In the genomic region with DNA sequence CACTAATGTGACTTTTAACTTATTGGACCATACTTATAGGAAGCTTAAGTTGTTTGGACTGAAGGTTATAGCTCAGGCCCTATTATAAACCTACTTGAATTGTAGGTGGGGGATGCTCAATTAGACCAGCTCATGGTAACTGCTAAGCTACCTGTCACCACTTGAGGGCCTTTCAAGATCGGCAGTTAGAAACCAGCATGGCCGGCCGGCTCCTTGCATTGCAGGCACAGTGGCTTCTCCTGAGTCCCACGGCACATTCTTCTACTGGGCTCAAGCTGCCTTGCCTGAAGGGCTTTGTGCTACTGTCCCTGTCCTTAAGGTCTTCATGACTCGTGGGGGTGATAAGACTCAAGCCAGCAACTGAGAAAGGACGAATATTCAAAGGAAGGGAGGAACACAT, we compare ENCODE assay signal across 10 cellular contexts.
DNase-seq lines count a peak whose midpoint lies in the region; FAIRE-seq and TF ChIP-seq lines count a peak whose summit lies in the region.
"Had no signal": no experiment of that assay in that cellular context is flagged by ENCODE, and none has a peak within 500 bp of the region (broad histone marks: within the 10 kb centered on the region; RNA-seq: fewer than 3 reads in every experiment).

No MANE protein-coding gene starts in this region.

- H3K27ac ChIP-seq in AG04450 (ENCODE audit: low read depth, low read length) (no peak overlapping the region), HEK293 (ENCODE audit: extremely low read depth, low read depth, low read length) (no peak overlapping the region), kidney (ENCODE audit: low read depth in 2 of 2, low read length in 2 of 2) (no peak overlapping the region), tibial artery (no peak overlapping the region)
- no peak overlapping the region for H3K27ac ChIP-seq in effector memory CD4-positive, alpha-beta T cell (ENCODE audit: insufficient read depth, low read length, poor library complexity, severe bottlenecking)

- TF ChIP-seq CTCF in AG04450 (IDR thresholded peaks at IDR 0.05; ENCODE audit: low read depth, low read length) (peak; percentile 24; the same call in 1 of the 2 replicates), HEK293 (tag by site-specific recombination; IDR thresholded peaks at IDR 0.05) (no peak), astrocyte of the cerebellum (IDR thresholded peaks at IDR 0.05; ENCODE audit: low read depth, low read length, missing control alignments) (peak; percentile 59), kidney (IDR thresholded peaks at IDR 0.05; ENCODE audit: borderline replicate concordance, extremely low read depth, insufficient read depth) (peak; percentile 44), tibial artery (IDR thresholded peaks at IDR 0.05) (no peak)

- H3K27me3 ChIP-seq in AG04450 (ENCODE audit: control insufficient read depth, insufficient read depth, low read length) (no peaks in the 10 kb centered on the region), tibial artery (no peaks in the 10 kb centered on the region)
- no peaks in the 10 kb centered on the region for H3K27me3 ChIP-seq in effector memory CD4-positive, alpha-beta T cell (replicated peaks; ENCODE audit: control insufficient read depth, insufficient read depth, low read length, poor library complexity, severe bottlenecking)

- FAIRE-seq in kidney (lab: Jason Lieb, UNC) (no peak), urothelium cell line (lab: Jason Lieb, UNC) (no peak)

- intact Hi-C loops in kidney (cut with DNase I) (no loop called here), tibial artery (cut with DNase I; ENCODE audit: low total_unique reads) (no loop called here)

- no peak for DNase-seq in AG04450 (ENCODE audit: low read depth, low spot score)
- DNase-seq in astrocyte of the cerebellum (ENCODE audit: low read depth): no peak
- DNase-seq in kidney: no peak
- DNase-seq in tibial artery: no peak
- DNase-seq in superior temporal gyrus (ENCODE audit: extremely low spot score): no peak
- DNase-seq in effector memory CD4-positive, alpha-beta T cell: no peak
- no peak for DNase-seq in urothelium cell line (ENCODE audit: low spot score)
- DNase-seq: DMS53, NCI-H2081 had no signal

- H3K36me3 ChIP-seq in HEK293 (ENCODE audit: control insufficient read depth in 2 of 2, insufficient read depth in 1 of 2, low read length in 2 of 2): no peaks in the 10 kb centered on the region
- H3K36me3 ChIP-seq in kidney (ENCODE audit: control insufficient read depth in 1 of 2, insufficient read depth in 2 of 2, low read length in 2 of 2): peaks cover 0 to 2% of the 10 kb centered on the region in 2 donors
- peaks cover 0 to 10% (median 0%) of the 10 kb centered on the region in 3 donors for H3K36me3 ChIP-seq in tibial artery
- H3K36me3 ChIP-seq in effector memory CD4-positive, alpha-beta T cell (ENCODE audit: control insufficient read depth, insufficient read depth, low read length): peaks cover 19% of the 10 kb centered on the region

- in situ Hi-C loops in astrocyte of the cerebellum (cut with HindIII; ENCODE audit: low sequenced_read_pairs): loop anchor here (25.0 kb wide), 2 partner anchors 1004 to 1654 kb away; a partner anchor contains a TSS

- H3K4me3 ChIP-seq in AG04450 (ENCODE audit: low read depth, low read length): no peak overlapping the region
- no peak overlapping the region for H3K4me3 ChIP-seq in HEK293 (ENCODE audit: low read depth, low read length)
- H3K4me3 ChIP-seq in astrocyte of the cerebellum (ENCODE audit: low read depth, low read length): no peak overlapping the region
- no peak overlapping the region for H3K4me3 ChIP-seq in kidney (ENCODE audit: low read length in 2 of 2)
- H3K4me3 ChIP-seq in tibial artery: no peak overlapping the region
- H3K4me3 ChIP-seq in effector memory CD4-positive, alpha-beta T cell (ENCODE audit: insufficient read depth, low read depth, low read length, poor library complexity, severe bottlenecking): no peak overlapping the region

- H3K9ac ChIP-seq in kidney (ENCODE audit: low read length in 2 of 2): no peak overlapping the region

- POLR2A ChIA-PET in AG04450 (lab: Yijun Ruan, JAX) (no interaction called here), HEK293 (lab: Yijun Ruan, JAX) (no interaction called here)

- H3K4me1 ChIP-seq in HEK293 (ENCODE audit: control insufficient read depth, insufficient read depth, low read length) (peaks cover 25% of the 10 kb centered on the region), kidney (ENCODE audit: control insufficient read depth in 1 of 2, insufficient read depth in 1 of 2, low read depth in 1 of 2, low read length in 2 of 2) (peaks cover 11 to 17% of the 10 kb centered on the region in 2 donors), tibial artery (peaks cover 0 to 30% (median 22%) of the 10 kb centered on the region in 4 donors)
- H3K4me1 ChIP-seq in effector memory CD4-positive, alpha-beta T cell (ENCODE audit: control insufficient read depth, insufficient read depth, low read length, poor library complexity, severe bottlenecking): no peaks in the 10 kb centered on the region

- CTCF ChIA-PET in AG04450 (lab: Charles Lee): interaction anchor here (1.0 to 2.5 kb wide), 3 partner anchors 12 to 321 kb away, joined by 3 to 15 read pairs (median 3); no protein-coding TSS in a partner anchor
- CTCF ChIA-PET in HEK293 (lab: Yijun Ruan, JAX): interaction anchor here (0.6 to 2.8 kb wide), 15 partner anchors 9 to 1660 kb away, joined by 3 to 9 read pairs (median 4); no protein-coding TSS in a partner anchor

- H3K9me3 ChIP-seq in AG04450 (ENCODE audit: control insufficient read depth, insufficient read depth, low read length): peaks cover 5% of the 10 kb centered on the region; the same call in 1 of the 2 replicates
- no peaks in the 10 kb centered on the region for H3K9me3 ChIP-seq in HEK293 (ENCODE audit: control insufficient read depth, insufficient read depth, low read depth, low read length)
- H3K9me3 ChIP-seq in kidney (ENCODE audit: control insufficient read depth in 1 of 2, low read length in 2 of 2): peaks cover 0 to 7% of the 10 kb centered on the region in 2 donors
- peaks cover 0 to 11% (median 0%) of the 10 kb centered on the region in 3 donors for H3K9me3 ChIP-seq in tibial artery
- H3K9me3 ChIP-seq in effector memory CD4-positive, alpha-beta T cell (ENCODE audit: control insufficient read depth, low read length): peaks cover 8% of the 10 kb centered on the region

TF ChIP-seq in HEK293, 187 proteins besides CTCF, POLR2A, EP300 and RAD21:
- TF ChIP-seq ZNF302 (tag by site-specific recombination; IDR thresholded peaks at IDR 0.05; ENCODE audit: low read depth) (no peak), TRIM28 (IDR thresholded peaks at IDR 0.05; ENCODE audit: borderline replicate concordance, low read length) (peak; percentile 15; the same call in 1 of the 2 replicates)

Comparison
In these comparisons a context has a peak if more than half of its experiments do, and no peak if none do; other contexts are left out.
1. CTCF ChIP-seq: peak in AG04450 (single experiment), astrocyte of the cerebellum (single experiment) and kidney (single experiment); none in HEK293 (single experiment) and tibial artery (0 of 2).